In the genomic region with DNA sequence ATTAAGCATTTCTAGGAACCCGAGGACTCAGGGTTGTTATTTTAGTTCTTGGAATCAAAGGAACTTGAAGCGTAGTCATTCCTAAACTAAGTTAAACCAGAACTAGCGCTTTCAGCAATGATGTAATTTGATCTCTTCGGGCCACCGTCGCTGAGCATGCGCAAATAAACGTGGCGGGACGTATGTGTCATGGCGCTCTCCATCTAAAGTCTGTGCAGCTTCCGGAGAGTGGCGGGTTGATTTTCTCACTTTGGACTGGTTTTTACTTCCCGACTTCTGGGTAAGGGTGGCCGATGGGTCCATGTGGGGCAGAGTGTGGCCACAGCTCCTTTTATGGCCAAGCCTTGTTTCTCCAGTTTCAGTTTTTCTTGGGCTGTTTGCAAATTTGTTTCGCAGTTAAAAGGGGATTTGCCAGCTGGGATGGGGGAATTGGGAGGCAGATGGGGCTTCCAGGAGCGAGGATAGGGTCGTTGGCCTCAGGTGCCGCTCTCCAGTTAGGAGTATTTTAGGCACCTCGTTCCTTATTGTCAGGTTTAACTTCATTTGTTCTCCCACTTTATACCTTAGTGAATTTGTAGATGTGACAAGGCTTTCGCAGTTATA, we compare ENCODE assay signal across 8 cellular contexts. TPM values are rescaled to one million over a fixed set of nuclear protein-coding genes. Genes with fewer than 3 reads are reported as not detected.
DNase-seq lines count a peak whose midpoint lies in the region; ATAC-seq and TF ChIP-seq lines count a peak whose summit lies in the region.

Gene CDKAL1, plus strand, starts transcription at position 163 of the 603 bp plus-strand sequence. CDS start 11,894 bp downstream, outside the sequence.

- H3K27me3 Mint-ChIP-seq in GM23338 (ENCODE audit: insufficient read depth, low read depth, poor library complexity) (peaks cover 7% of the 10 kb centered on the region), natural killer cell (ENCODE audit: low read depth in 2 of 2) (peaks cover 9 to 15% of the 10 kb centered on the region in 2 donors)

- H3K4me2 ChIP-seq in DOHH2 (ENCODE audit: low read length) (peak within 1 kb of the TSS; percentile 74), GM23338 (peak within 1 kb of the TSS; percentile 87)

- H4K20me1 ChIP-seq in DOHH2 (ENCODE audit: control insufficient read depth, insufficient read depth, low read depth, low read length) (no peaks in the 10 kb centered on the region), GM23338 (replicated peaks; ENCODE audit: insufficient read depth) (peaks cover 5% of the 10 kb centered on the region)

- H3K27ac ChIP-seq in DOHH2 (ENCODE audit: low read depth, low read length) (peak within 1 kb of the TSS; percentile 48), GM23338 (ENCODE audit: low read depth) (peak within 1 kb of the TSS; percentile 79)

- H3K4me3 ChIP-seq in DOHH2 (ENCODE audit: low read length) (peak within 1 kb of the TSS; percentile 79), GM23338 (peak within 1 kb of the TSS; percentile 75)

- ATAC-seq in GM23338 (peak; percentile 92), natural killer cell (peak; percentile 92 to 96 (median 95))

- H3F3A ChIP-seq in DOHH2 (ENCODE audit: control insufficient read depth, insufficient read depth) (0 out of 2 replicates have a peak, but pooled peaks cover 3% of the 10 kb centered on the region), GM23338 (replicated peaks; ENCODE audit: low read depth) (no peaks in the 10 kb centered on the region)

- peaks cover 5% of the 10 kb centered on the region; the same call in 1 of the 3 replicates for H3K36me3 Mint-ChIP-seq in GM23338 (ENCODE audit: low read depth)
- H3K36me3 Mint-ChIP-seq in natural killer cell: no peaks in the 10 kb centered on the region

- H3K4me1 Mint-ChIP-seq in GM23338 (peaks cover 9% of the 10 kb centered on the region; the same call in 2 of the 3 replicates), natural killer cell (peaks cover 27 to 45% of the 10 kb centered on the region in 2 donors)

- H3K4me1 ChIP-seq in DOHH2 (ENCODE audit: control insufficient read depth, low read length) (peaks cover 17% of the 10 kb centered on the region), GM23338 (ENCODE audit: insufficient read depth) (peaks cover 15% of the 10 kb centered on the region; the same call in 1 of the 2 replicates)

- H3K9me3 Mint-ChIP-seq in GM23338: no peaks in the 10 kb centered on the region
- no peaks in the 10 kb centered on the region for H3K9me3 Mint-ChIP-seq in natural killer cell

- peaks cover 28% of the 10 kb centered on the region for H3K36me3 ChIP-seq in DOHH2 (ENCODE audit: control insufficient read depth, low read length)
- no peaks in the 10 kb centered on the region for H3K36me3 ChIP-seq in GM23338 (ENCODE audit: insufficient read depth)

- peak; percentile 94 for DNase-seq in GM23338 (ENCODE audit: low spot score)
- peak; percentile 92 for DNase-seq in LHCN-M2 (ENCODE audit: low read depth)
- peak; percentile 97 for DNase-seq in RPMI8226
- peak; percentile 79 to 81 for DNase-seq in activated T-helper 1 cell treated with anti-CD3 and anti-CD28 coated beads, Interleukin-2, amount 50 U/mL, for 16 hours (ENCODE audit: low read depth in 1 of 2, low spot score in 1 of 2)
- peak; percentile 95 for DNase-seq in fibroblast of peridontal ligament (ENCODE audit: extremely low read depth)
- DNase-seq in natural killer cell: peak; percentile 87
- DNase-seq in stimulated activated naive CD4-positive, alpha-beta T cell treated with Interleukin-2 at 50 U/mL for 16 hours (lab: John Stamatoyannopoulos, UW): peak; percentile 88

- peak within 1 kb of the TSS; percentile 1; the same call in 1 of the 2 replicates for H2AFZ ChIP-seq in GM23338

- intact Hi-C loops in natural killer cell (cut with micrococcal nuclease): loop anchor here (1.0 kb wide), 2 partner anchors 133 to 215 kb away; partner anchors contain the start of gene E2F3

- H3K79me2 ChIP-seq in DOHH2 (ENCODE audit: control insufficient read depth, low read length) (peaks cover 50% of the 10 kb centered on the region), GM23338 (replicated peaks; ENCODE audit: insufficient read depth) (peaks cover 49% of the 10 kb centered on the region)

- H3K27me3 ChIP-seq in DOHH2 (ENCODE audit: control insufficient read depth, low read length) (no peaks in the 10 kb centered on the region), GM23338 (ENCODE audit: insufficient read depth) (no peaks in the 10 kb centered on the region)

- peak within 1 kb of the TSS; percentile 97 for H3K4me3 Mint-ChIP-seq in GM23338
- H3K4me3 Mint-ChIP-seq in natural killer cell: peak within 1 kb of the TSS; percentile 97

- no peak for TF ChIP-seq CTCF in DOHH2 (IDR thresholded peaks at IDR 0.05; ENCODE audit: low read depth, low read length, poor library complexity, severe bottlenecking)
- TF ChIP-seq CTCF in GM23338 (conservative IDR thresholded peaks at IDR 0.05; ENCODE audit: low read depth in 2 of 2): no peak
- TF ChIP-seq CTCF in natural killer cell (IDR thresholded peaks at IDR 0.05): no peak

- H3K9me2 ChIP-seq in DOHH2 (replicated peaks; ENCODE audit: control insufficient read depth, low read length) (no peaks in the 10 kb centered on the region), GM23338 (ENCODE audit: insufficient read depth) (no peaks in the 10 kb centered on the region)

- H3K9me3 ChIP-seq in DOHH2 (ENCODE audit: control insufficient read depth, insufficient read depth, low read length): no peaks in the 10 kb centered on the region

- H3K27ac Mint-ChIP-seq in GM23338: peak within 1 kb of the TSS; percentile 98
- H3K27ac Mint-ChIP-seq in natural killer cell: peak within 1 kb of the TSS; percentile 95

TF ChIP-seq in GM23338, 12 proteins besides CTCF, POLR2A, EP300 and RAD21 (continues in another document):
- TF ChIP-seq CREB1 (CRISPR knock-in tag; IDR thresholded peaks at IDR 0.05; ENCODE audit: low read depth) (peak; percentile 70), ETS1 (IDR thresholded peaks at IDR 0.05) (0 out of 2 replicates have a peak, but pooled peaks have one; percentile 33), NANOG (IDR thresholded peaks at IDR 0.05; ENCODE audit: borderline replicate concordance) (no peak), ZNF114 (CRISPR knock-in tag; IDR thresholded peaks at IDR 0.05) (no peak), STAT1 (IDR thresholded peaks at IDR 0.05; ENCODE audit: unreplicated experiment) (no peak), EZH2 (IDR thresholded peaks at IDR 0.05; ENCODE audit: low read depth, unreplicated experiment) (no peak), POLR2AphosphoS5 (IDR thresholded peaks at IDR 0.05; ENCODE audit: low read depth) (peak; percentile 83)

RNA-seq across cellular contexts. Expression of gene CDKAL1, which starts in this region (rescaled TPM):
- total RNA-seq in GM23338 (2014; rRNA removed; shearing (Covaris generic)): 22.5 and 35.0 TPM in 2 replicates
- polyA plus RNA-seq in GM23338 (2016; fragmentation: Nextera tagmentation; extraction: Ambion mirVana): 15.9 and 17.8 TPM in 2 replicates
- 16.7 and 17.9 TPM in 2 replicates for total RNA-seq in LHCN-M2 (2014; rRNA removed)
- 4.9 TPM for polyA plus RNA-seq in LHCN-M2 (2012)
- total RNA-seq in natural killer cell: 10 to 100 TPM; 26.0 to 32.8 (median 28.9) TPM

Comparison
In these comparisons a context has a peak if more than half of its experiments do, and no peak if none do; other contexts are left out.
1. Peak in every context shown above with its lines: DNase-seq, ATAC-seq, H3K4me3 ChIP-seq and H3K27ac ChIP-seq.